ENCODE assay signal across 1 cellular context in the genomic region with DNA sequence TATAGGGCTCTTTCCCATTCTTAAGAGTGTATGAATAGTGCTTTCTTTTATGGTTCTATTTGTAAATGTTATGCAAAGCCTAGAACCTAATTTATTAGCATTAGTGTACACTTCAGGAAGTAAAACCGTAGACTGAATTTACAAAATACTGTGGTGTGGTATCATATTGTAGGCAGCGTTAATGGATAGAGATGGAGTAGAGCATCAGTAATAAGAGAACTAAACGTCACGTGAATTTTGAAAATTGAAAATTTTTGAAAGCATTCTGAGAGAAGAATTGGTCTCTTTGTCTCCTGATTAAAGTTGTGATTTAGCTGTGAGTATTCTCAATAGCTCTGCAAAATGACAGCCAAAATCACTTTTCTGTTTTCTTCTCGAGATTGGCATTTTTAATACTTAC.
TF ChIP-seq lines count a peak whose summit lies in the region.

No MANE protein-coding gene starts in this region.

TF ChIP-seq in HepG2, 621 proteins besides CTCF, POLR2A, EP300 and RAD21 (continued from another document):
- TF ChIP-seq NFKB2 (CRISPR knock-in tag; IDR thresholded peaks at IDR 0.05; ENCODE audit: borderline replicate concordance) (no peak), NFIC (IDR thresholded peaks at IDR 0.05; ENCODE audit: low read length) (no peak), THAP11 (CRISPR knock-in tag; IDR thresholded peaks at IDR 0.05) (no peak), ATM (IDR thresholded peaks at IDR 0.05; ENCODE audit: borderline replicate concordance) (no peak), NFIB (CRISPR knock-in tag; IDR thresholded peaks at IDR 0.05; ENCODE audit: borderline replicate concordance) (no peak), GATAD1 (CRISPR knock-in tag; IDR thresholded peaks at IDR 0.05) (no peak), ELF4 (CRISPR knock-in tag; IDR thresholded peaks at IDR 0.05; ENCODE audit: borderline replicate concordance) (no peak), SNAPC2 (CRISPR knock-in tag; IDR thresholded peaks at IDR 0.05) (no peak), MIXL1 (CRISPR knock-in tag; IDR thresholded peaks at IDR 0.05) (no peak), TGIF2 (CRISPR knock-in tag; IDR thresholded peaks at IDR 0.05) (no peak), ZMYM4 (CRISPR knock-in tag; IDR thresholded peaks at IDR 0.05) (no peak), CHCHD3 (CRISPR knock-in tag; IDR thresholded peaks at IDR 0.05) (no peak)
- TF ChIP-seq, protein P1, sequence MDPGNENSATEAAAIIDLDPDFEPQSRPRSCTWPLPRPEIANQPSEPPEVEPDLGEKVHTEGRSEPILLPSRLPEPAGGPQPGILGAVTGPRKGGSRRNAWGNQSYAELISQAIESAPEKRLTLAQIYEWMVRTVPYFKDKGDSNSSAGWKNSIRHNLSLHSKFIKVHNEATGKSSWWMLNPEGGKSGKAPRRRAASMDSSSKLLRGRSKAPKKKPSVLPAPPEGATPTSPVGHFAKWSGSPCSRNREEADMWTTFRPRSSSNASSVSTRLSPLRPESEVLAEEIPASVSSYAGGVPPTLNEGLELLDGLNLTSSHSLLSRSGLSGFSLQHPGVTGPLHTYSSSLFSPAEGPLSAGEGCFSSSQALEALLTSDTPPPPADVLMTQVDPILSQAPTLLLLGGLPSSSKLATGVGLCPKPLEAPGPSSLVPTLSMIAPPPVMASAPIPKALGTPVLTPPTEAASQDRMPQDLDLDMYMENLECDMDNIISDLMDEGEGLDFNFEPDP (CRISPR knock-in tag; conservative IDR thresholded peaks at IDR 0.05): no peak
- TF ChIP-seq, protein P2, sequence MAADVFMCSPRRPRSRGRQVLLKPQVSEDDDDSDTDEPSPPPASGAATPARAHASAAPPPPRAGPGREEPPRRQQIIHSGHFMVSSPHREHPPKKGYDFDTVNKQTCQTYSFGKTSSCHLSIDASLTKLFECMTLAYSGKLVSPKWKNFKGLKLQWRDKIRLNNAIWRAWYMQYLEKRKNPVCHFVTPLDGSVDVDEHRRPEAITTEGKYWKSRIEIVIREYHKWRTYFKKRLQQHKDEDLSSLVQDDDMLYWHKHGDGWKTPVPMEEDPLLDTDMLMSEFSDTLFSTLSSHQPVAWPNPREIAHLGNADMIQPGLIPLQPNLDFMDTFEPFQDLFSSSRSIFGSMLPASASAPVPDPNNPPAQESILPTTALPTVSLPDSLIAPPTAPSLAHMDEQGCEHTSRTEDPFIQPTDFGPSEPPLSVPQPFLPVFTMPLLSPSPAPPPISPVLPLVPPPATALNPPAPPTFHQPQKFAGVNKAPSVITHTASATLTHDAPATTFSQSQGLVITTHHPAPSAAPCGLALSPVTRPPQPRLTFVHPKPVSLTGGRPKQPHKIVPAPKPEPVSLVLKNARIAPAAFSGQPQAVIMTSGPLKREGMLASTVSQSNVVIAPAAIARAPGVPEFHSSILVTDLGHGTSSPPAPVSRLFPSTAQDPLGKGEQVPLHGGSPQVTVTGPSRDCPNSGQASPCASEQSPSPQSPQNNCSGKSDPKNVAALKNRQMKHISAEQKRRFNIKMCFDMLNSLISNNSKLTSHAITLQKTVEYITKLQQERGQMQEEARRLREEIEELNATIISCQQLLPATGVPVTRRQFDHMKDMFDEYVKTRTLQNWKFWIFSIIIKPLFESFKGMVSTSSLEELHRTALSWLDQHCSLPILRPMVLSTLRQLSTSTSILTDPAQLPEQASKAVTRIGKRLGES (CRISPR knock-in tag; IDR thresholded peaks at IDR 0.05; ENCODE audit: borderline replicate concordance): no peak
- TF ChIP-seq, protein P3, sequence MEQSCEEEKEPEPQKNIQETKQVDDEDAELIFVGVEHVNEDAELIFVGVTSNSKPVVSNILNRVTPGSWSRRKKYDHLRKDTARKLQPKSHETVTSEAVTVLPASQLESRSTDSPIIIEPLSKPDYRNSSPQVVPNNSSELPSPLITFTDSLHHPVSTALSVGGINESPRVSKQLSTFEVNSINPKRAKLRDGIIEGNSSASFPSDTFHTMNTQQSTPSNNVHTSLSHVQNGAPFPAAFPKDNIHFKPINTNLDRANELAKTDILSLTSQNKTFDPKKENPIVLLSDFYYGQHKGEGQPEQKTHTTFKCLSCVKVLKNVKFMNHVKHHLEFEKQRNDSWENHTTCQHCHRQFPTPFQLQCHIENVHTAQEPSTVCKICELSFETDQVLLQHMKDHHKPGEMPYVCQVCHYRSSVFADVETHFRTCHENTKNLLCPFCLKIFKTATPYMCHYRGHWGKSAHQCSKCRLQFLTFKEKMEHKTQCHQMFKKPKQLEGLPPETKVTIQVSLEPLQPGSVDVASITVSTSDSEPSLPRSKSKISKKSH (CRISPR knock-in tag; IDR thresholded peaks at IDR 0.05; ENCODE audit: borderline replicate concordance): no peak
- TF ChIP-seq, protein P4, sequence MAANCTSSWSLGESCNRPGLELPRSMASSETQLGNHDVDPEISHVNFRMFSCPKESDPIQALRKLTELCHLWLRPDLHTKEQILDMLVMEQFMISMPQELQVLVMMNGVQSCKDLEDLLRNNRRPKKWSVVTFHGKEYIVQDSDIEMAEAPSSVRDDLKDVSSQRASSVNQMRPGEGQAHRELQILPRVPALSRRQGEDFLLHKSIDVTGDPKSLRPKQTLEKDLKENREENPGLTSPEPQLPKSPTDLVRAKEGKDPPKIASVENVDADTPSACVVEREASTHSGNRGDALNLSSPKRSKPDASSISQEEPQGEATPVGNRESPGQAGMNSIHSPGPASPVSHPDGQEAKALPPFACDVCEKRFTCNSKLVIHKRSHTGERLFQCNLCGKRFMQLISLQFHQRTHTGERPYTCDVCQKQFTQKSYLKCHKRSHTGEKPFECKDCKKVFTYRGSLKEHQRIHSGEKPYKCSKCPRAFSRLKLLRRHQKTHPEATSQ (CRISPR knock-in tag; IDR thresholded peaks at IDR 0.05; ENCODE audit: borderline replicate concordance): no peak
